Comparison of ENCODE assay signal across 19 cellular contexts in genomic region chr4:158065603-158066002, GRCh38.
"Had no signal": no experiment of that assay in that cellular context is flagged by ENCODE, and none has a peak within 500 bp of the region (broad histone marks: within the 10 kb centered on the region; RNA-seq: fewer than 3 reads in every experiment).

No MANE protein-coding gene starts in this region.

- H3K9me2 ChIP-seq: SK-N-SH had no signal

- H3K4me3 ChIP-seq: MG63 had no signal

- H3K27me3 ChIP-seq: MG63 had no signal

- H3K9me3 ChIP-seq: MG63, SK-N-SH had no signal

- H3K36me3 ChIP-seq: MG63 had no signal

- H3K4me2 ChIP-seq: SK-N-SH had no signal

- H3K9ac ChIP-seq: SK-N-SH had no signal

- DNase-seq: IMR-90, Karpas-422, KG1, MG63, NCI-H1092, NCI-H1105 treated with DMSO at 0.1 percent for 48 hours, NCI-H1417 treated with DMSO at 0.1 percent for 48 hours, NCI-H146, NCI-H1694 treated with DMSO at 0.1 percent for 48 hours, NCI-H1930, NCI-H2081, NCI-H2107, NCI-H226, NCI-H510A, NCI-H524 treated with DMSO at 0.1 percent for 48 hours, NCI-H774, Right ventricle myocardium superior, RPMI8226, SK-N-SH had no signal
